ENCODE assay signal across 9 cellular contexts in the genomic region with DNA sequence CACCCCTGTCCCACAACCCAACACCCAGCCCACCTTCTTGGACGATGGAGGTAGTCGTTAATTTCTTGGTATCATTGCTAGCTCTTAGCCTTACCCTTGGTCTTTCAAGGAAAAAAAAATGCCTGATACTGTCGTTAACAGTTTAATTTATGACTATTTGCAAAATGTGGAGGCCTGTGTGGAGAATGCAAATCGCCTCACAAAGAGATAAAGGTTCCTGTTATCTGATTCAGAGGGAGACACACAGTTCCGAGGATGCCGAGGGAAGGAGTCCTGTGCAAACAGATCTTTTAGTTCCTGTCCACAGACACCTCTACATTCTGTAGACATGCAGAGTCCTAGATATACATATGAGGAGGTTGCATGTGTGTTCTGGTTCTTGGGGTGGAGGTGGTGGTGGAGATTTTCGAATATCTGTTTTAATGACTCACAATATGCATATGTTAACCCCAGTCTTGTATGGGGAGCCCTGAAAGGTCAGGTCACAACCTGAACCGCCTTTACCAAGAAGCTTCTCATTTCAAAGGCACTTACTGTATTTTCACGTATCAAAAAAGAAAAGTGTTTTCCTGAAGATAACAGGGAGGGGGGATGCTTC. TPM values are rescaled to one million over a fixed set of nuclear protein-coding genes. Genes with fewer than 3 reads are reported as not detected.
A peak's percentile ranks its signal among the peaks of the same experiment; 100 is the strongest.
DNase-seq lines count a peak whose midpoint lies in the region; ATAC-seq, FAIRE-seq and TF ChIP-seq lines count a peak whose summit lies in the region.
"Had no signal": no experiment of that assay in that cellular context is flagged by ENCODE, and none has a peak within 500 bp of the region (broad histone marks: within the 10 kb centered on the region; RNA-seq: fewer than 3 reads in every experiment).

No MANE protein-coding gene starts in this region.

- TF ChIP-seq POLR2A in body of pancreas (IDR thresholded peaks at IDR 0.05): no peak
- no peak for TF ChIP-seq POLR2A in HepG2 (IDR thresholded peaks at IDR 0.05; ENCODE audit: insufficient read depth in 1 of 2, low read depth in 2 of 2, low read length in 2 of 2)
- no peak for TF ChIP-seq POLR2A in testis (IDR thresholded peaks at IDR 0.05)

- DNase-seq in body of pancreas: peak in 1 of 4 donors; percentile 1
- DNase-seq in HepG2 (ENCODE audit: low spot score): no peak
- no peak for DNase-seq in testis
- DNase-seq in 8988T: no peak
- DNase-seq in stimulated activated naive CD4-positive, alpha-beta T cell treated with Interleukin-2 at 50 U/mL for 16 hours (lab: John Stamatoyannopoulos, UW): no peak
- DNase-seq: activated T-cell treated with anti-CD3 and anti-CD28 coated beads, Interleukin-2, amount 50 U/mL, for 72 hours had no signal

- TF ChIP-seq EP300 in HepG2 (IDR thresholded peaks at IDR 0.05; ENCODE audit: low read depth in 2 of 2, low read length in 2 of 2) (no peak), HepG2 (CRISPR knock-in tag; IDR thresholded peaks at IDR 0.05; ENCODE audit: borderline replicate concordance) (no peak)

- peak overlapping the region; percentile 85 for H3K4me2 ChIP-seq in HepG2 (ENCODE audit: low read depth, low read length)

- no peaks in the 10 kb centered on the region for H3K36me3 ChIP-seq in HUES48 (ENCODE audit: control insufficient read depth, insufficient read depth, low read length)
- no peaks in the 10 kb centered on the region for H3K36me3 ChIP-seq in body of pancreas (replicated peaks in 1 of 2; ENCODE audit: insufficient read depth in 1 of 2, low read depth in 2 of 2)
- peaks cover 5 to 12% of the 10 kb centered on the region in 2 experiments; a peak in 2 of 5 replicates for H3K36me3 ChIP-seq in HepG2 (replicated peaks in 1 of 2; ENCODE audit: control insufficient read depth in 1 of 2, insufficient read depth in 2 of 2, low read length in 2 of 2)
- H3K36me3 ChIP-seq in testis (ENCODE audit: low read depth, missing control alignments): no peaks in the 10 kb centered on the region

- H3K4me3 ChIP-seq in HUES48 (ENCODE audit: low read depth, low read length) (peak overlapping the region; percentile 17; the same call in 1 of the 2 replicates), body of pancreas (peak overlapping the region in 1 of 2 donors; percentile 13), HepG2 (replicated peaks in 1 of 3; ENCODE audit: insufficient read depth in 1 of 3, low read depth in 2 of 3, low read length in 3 of 3) (peak overlapping the region; percentile 68 to 94 (median 82)), testis (peak overlapping the region; percentile 82 to 86)

- no peaks in the 10 kb centered on the region for H3K9me3 ChIP-seq in HUES48 (ENCODE audit: control insufficient read depth, insufficient read depth, low read length)
- no peaks in the 10 kb centered on the region for H3K9me3 ChIP-seq in body of pancreas
- H3K9me3 ChIP-seq in HepG2 (ENCODE audit: low read length): no peaks in the 10 kb centered on the region
- no peaks in the 10 kb centered on the region for H3K9me3 ChIP-seq in testis

- no peak for ATAC-seq in body of pancreas
- ATAC-seq in HepG2: no peak
- ATAC-seq in HG03045 (IDR thresholded peaks at IDR 0.05; ENCODE audit: unreplicated experiment): no peak
- ATAC-seq in HG03378 (IDR thresholded peaks at IDR 0.05; ENCODE audit: unreplicated experiment): no peak
- ATAC-seq: activated T-cell treated with anti-CD3 and anti-CD28 coated beads, Interleukin-2, amount 50 U/mL, for 72 hours had no signal

- POLR2A ChIA-PET in HepG2 (lab: Yijun Ruan, JAX): interaction anchor here (1.0 to 2.3 kb wide), 7 partner anchors 9 to 165 kb away, joined by 3 to 6 read pairs (median 5); no protein-coding TSS in a partner anchor

- no peak overlapping the region for H2AFZ ChIP-seq in HepG2 (ENCODE audit: low read length)

- FAIRE-seq in HepG2 (lab: Jason Lieb, UNC): no peak

- BruUV-seq in HepG2 (replicated peaks; lab: Mats Ljungman, UMichigan): no TSS peak

- in situ Hi-C loops in HepG2 (cut with HindIII; ENCODE audit: extremely low pct_ligation_motif_present, low pct_unique_long_range_greater_than_20kb): loop anchor here (10.0 to 25.0 kb wide), 5 partner anchors 161 to 1074 kb away; no protein-coding TSS in a partner anchor

- 0 to 5% methylated on average over 9 of the region's 9 CpGs for WGBS in body of pancreas, 2 donors
- under 1% methylated on average over 9 of the region's 9 CpGs for WGBS in HepG2 (ENCODE audit: low lambda C conversion rate)
- WGBS in testis, 2 donors: 23 to 35% methylated on average over 9 of the region's 9 CpGs

- H3K4me1 ChIP-seq in HUES48 (ENCODE audit: control insufficient read depth, insufficient read depth, low read length) (peaks cover 72% of the 10 kb centered on the region), body of pancreas (peaks cover 54% of the 10 kb centered on the region), HepG2 (ENCODE audit: insufficient read depth, low read length) (peaks cover 43% of the 10 kb centered on the region), testis (no peaks in the 10 kb centered on the region)

- H3K27ac ChIP-seq in HUES48 (ENCODE audit: low read depth, low read length) (no peak overlapping the region), body of pancreas (peak overlapping the region; percentile 59 to 95 (median 91)), HepG2 (ENCODE audit: extremely low read length, insufficient read depth, low read length) (peak overlapping the region; percentile 53), testis (peak overlapping the region; percentile 95 to 97)

- H4K20me1 ChIP-seq in HepG2 (ENCODE audit: insufficient read depth, low read length): peaks cover 31% of the 10 kb centered on the region

- no peak for TF ChIP-seq RAD21 in HepG2 (CRISPR knock-in tag; IDR thresholded peaks at IDR 0.05)

- CTCF ChIA-PET in HepG2 (lab: Yijun Ruan, JAX; ENCODE audit: low intra/inter-chr PET ratio, low total read pairs): no interaction called here

- intact Hi-C loops in body of pancreas (cut with DNase I): no loop called here
- intact Hi-C loops in HepG2 (cut with micrococcal nuclease; ENCODE audit: unreplicated experiment): no loop called here
- intact Hi-C loops in testis (cut with DNase I; ENCODE audit: low total_unique reads): no loop called here

- H3K79me2 ChIP-seq in HepG2 (ENCODE audit: insufficient read depth, low read length): peaks cover 92% of the 10 kb centered on the region

- H3K27me3 ChIP-seq in HUES48 (ENCODE audit: control insufficient read depth, insufficient read depth, low read length): peaks cover 97% of the 10 kb centered on the region
- no peaks in the 10 kb centered on the region for H3K27me3 ChIP-seq in body of pancreas
- H3K27me3 ChIP-seq in HepG2 (ENCODE audit: control insufficient read depth in 1 of 2, insufficient read depth in 2 of 2, low read length in 2 of 2): no peaks in the 10 kb centered on the region; a peak in 1 of 5 replicates
- no peaks in the 10 kb centered on the region for H3K27me3 ChIP-seq in testis

- H3K9ac ChIP-seq in HUES48 (ENCODE audit: low read depth, low read length) (no peak overlapping the region), HepG2 (ENCODE audit: insufficient read depth, low read depth, low read length) (peak overlapping the region; percentile 92)

- no peak for TF ChIP-seq CTCF in body of pancreas (IDR thresholded peaks at IDR 0.05)
- TF ChIP-seq CTCF in HepG2 (CRISPR knock-in tag; IDR thresholded peaks at IDR 0.05): no peak
- TF ChIP-seq CTCF in testis (IDR thresholded peaks at IDR 0.05): no peak

TF ChIP-seq in HepG2, 621 proteins besides CTCF, POLR2A, EP300 and RAD21 (continues in another document):
- TF ChIP-seq NAIF1 (CRISPR knock-in tag; IDR thresholded peaks at IDR 0.05; ENCODE audit: borderline replicate concordance) (no peak), SMAD3 (CRISPR knock-in tag; IDR thresholded peaks at IDR 0.05) (no peak), ZNF207 (IDR thresholded peaks at IDR 0.05; ENCODE audit: borderline replicate concordance) (no peak)

RNA-seq across cellular contexts. Expression of a gene that starts 5.6 kb away (rescaled TPM):
- 10 to 100 TPM; 12.9 to 13.5 TPM for total RNA-seq in body of pancreas
- total RNA-seq in HepG2 (2016; rRNA removed; fragmentation: Illumina TruSeq; extraction: Trizol): 3.5 and 5.0 TPM in 2 replicates
- 0.61 and 0.79 TPM in 2 replicates for total RNA-seq in HepG2 (2016; cell fraction: cytosol; rRNA removed; fragmentation: Illumina TruSeq; extraction: Trizol; ENCODE audit: low read depth)
- 3.8 and 4.3 TPM in 2 replicates for total RNA-seq in HepG2 (2016; cell fraction: insoluble cytoplasmic fraction; rRNA removed; fragmentation: Illumina TruSeq; extraction: Trizol)
- total RNA-seq in HepG2 (2016; cell fraction: membrane; rRNA removed; fragmentation: Illumina TruSeq; extraction: Trizol): 2.4 and 2.8 TPM in 2 replicates
- total RNA-seq in HepG2 (2016; cell fraction: nucleus; rRNA removed; fragmentation: Illumina TruSeq; extraction: Trizol): 8.2 and 8.4 TPM in 2 replicates
- polyA plus RNA-seq in HepG2 (2011; rRNA removed): 4.0 and 4.7 TPM in 2 replicates
- polyA plus RNA-seq in HepG2 (2011; cell fraction: cytosol; rRNA removed): 3.5 and 3.6 TPM in 2 replicates
- polyA plus RNA-seq in HepG2 (2011; cell fraction: nucleus; rRNA removed): 13.5 and 15.0 TPM in 2 replicates
- 20.1 and 28.6 TPM in 2 replicates for polyA plus RNA-seq in HepG2 (2012)
- 0.70 TPM in 2 replicates for polyA plus RNA-seq in HepG2 (2016; cell fraction: cytosol; fragmentation: Illumina TruSeq; extraction: Trizol; ENCODE audit: low read depth)
- polyA plus RNA-seq in HepG2 (2016; cell fraction: insoluble cytoplasmic fraction; fragmentation: Illumina TruSeq; extraction: Trizol; ENCODE audit: low read depth): 14.4 and 16.5 TPM in 2 replicates
- 3.3 and 3.6 TPM in 2 replicates for polyA plus RNA-seq in HepG2 (2016; cell fraction: membrane; fragmentation: Illumina TruSeq; extraction: Trizol; ENCODE audit: low read depth)
- polyA plus RNA-seq in HepG2 (2016; cell fraction: nucleus; fragmentation: Illumina TruSeq; extraction: Trizol; ENCODE audit: insufficient read depth, low read depth): 27.1 and 27.3 TPM in 2 replicates
- polyA minus RNA-seq in HepG2 (2011; rRNA and poly(A)+ RNA removed; ENCODE audit: low replicate concordance): 15.2 and 51.3 TPM in 2 replicates
- polyA minus RNA-seq in HepG2 (2011; cell fraction: cytosol; rRNA and poly(A)+ RNA removed): 6.7 and 11.9 TPM in 2 replicates
- polyA minus RNA-seq in HepG2 (2011; cell fraction: nucleus; rRNA and poly(A)+ RNA removed): 11.7 and 14.2 TPM in 2 replicates
- 10 to 100 TPM; 31.2 to 38.2 TPM for total RNA-seq in testis
- polyA plus RNA-seq in testis (ENCODE audit: insufficient read depth, low read depth, low replicate concordance): 42.9 TPM
- total RNA-seq: activated T-cell treated with anti-CD3 and anti-CD28 coated beads, Interleukin-2, amount 50 U/mL, for 72 hours had no signal
